ENCODE assay signal across 2 cellular contexts in genomic region chr11:64042301-64042700, GRCh38.
TF ChIP-seq lines count a peak whose summit lies in the region.

No MANE protein-coding gene starts in this region.

TF ChIP-seq in K562, 482 proteins besides CTCF, POLR2A, EP300 and RAD21:
- TF ChIP-seq ZNF699 (CRISPR knock-in tag; IDR thresholded peaks at IDR 0.05; ENCODE audit: insufficient replicate concordance): no peak
- no peak for TF ChIP-seq ZSCAN29 (IDR thresholded peaks at IDR 0.05)
- TF ChIP-seq MTA2 (IDR thresholded peaks at IDR 0.05; ENCODE audit: low read depth): no peak
- no peak for TF ChIP-seq BRF2 (IDR thresholded peaks at IDR 0.05; ENCODE audit: borderline replicate concordance, insufficient read depth, insufficient read length)
- no peak for TF ChIP-seq ZFP30 (CRISPR knock-in tag; IDR thresholded peaks at IDR 0.05; ENCODE audit: borderline replicate concordance)
- no peak for TF ChIP-seq YY1 (IDR thresholded peaks at IDR 0.05; ENCODE audit: borderline replicate concordance in 1 of 3, control insufficient read depth in 1 of 3, extremely low read depth in 1 of 3, insufficient read depth in 3 of 3, insufficient read length in 1 of 3, insufficient replicate concordance in 2 of 3, low read depth in 1 of 3, low read length in 2 of 3)
- TF ChIP-seq CAMTA2 (CRISPR knock-in tag; conservative IDR thresholded peaks at IDR 0.05): no peak
- TF ChIP-seq NR2C2 (CRISPR knock-in tag; IDR thresholded peaks at IDR 0.05): no peak
- peak; percentile 43; the same call in 1 of the 2 replicates for TF ChIP-seq NR2C2 (tag; IDR thresholded peaks at IDR 0.05)
- no peak for TF ChIP-seq MCM3 (IDR thresholded peaks at IDR 0.05)
- no peak for TF ChIP-seq ZNF561 (CRISPR knock-in tag; conservative IDR thresholded peaks at IDR 0.05)
- TF ChIP-seq NR2C1 (IDR thresholded peaks at IDR 0.05): peak; percentile 62
- TF ChIP-seq NR2C1 (tag; IDR thresholded peaks at IDR 0.05): peak; percentile 69; the same call in 1 of the 2 replicates
- 0 out of 2 replicates have a peak, but pooled peaks have one; percentile 18 for TF ChIP-seq ZBTB7A (IDR thresholded peaks at IDR 0.05; ENCODE audit: borderline replicate concordance, control insufficient read depth, low read depth, low read length)
- TF ChIP-seq CXXC5 (CRISPR knock-in tag; IDR thresholded peaks at IDR 0.05): no peak
- no peak for TF ChIP-seq FOXM1 (IDR thresholded peaks at IDR 0.05; ENCODE audit: low read depth)
- TF ChIP-seq FOXM1 (CRISPR knock-in tag; IDR thresholded peaks at IDR 0.05; ENCODE audit: low read depth): no peak
- no peak for TF ChIP-seq NFATC3 (IDR thresholded peaks at IDR 0.05)
- no peak for TF ChIP-seq ZFX (CRISPR knock-in tag; IDR thresholded peaks at IDR 0.05)

TF ChIP-seq in GM12891, 5 proteins besides CTCF, POLR2A, EP300 and RAD21:
- TF ChIP-seq SPI1 (IDR thresholded peaks at IDR 0.05; ENCODE audit: low read depth, low read length): no peak
- TF ChIP-seq POU2F2 (IDR thresholded peaks at IDR 0.05; ENCODE audit: low read depth, low read length): no peak
- TF ChIP-seq TAF1 (IDR thresholded peaks at IDR 0.05; ENCODE audit: low read depth, low read length): no peak
- no peak for TF ChIP-seq PAX5 (IDR thresholded peaks at IDR 0.05; ENCODE audit: insufficient read depth, low read length, severe bottlenecking)
- TF ChIP-seq POLR2AphosphoS5 (IDR thresholded peaks at IDR 0.05; ENCODE audit: low read depth, low read length): no peak
TF ChIP-seq in GM12891: peak in this region for 0.
